8 cellular contexts compared by ENCODE assay signal in the genomic region with DNA sequence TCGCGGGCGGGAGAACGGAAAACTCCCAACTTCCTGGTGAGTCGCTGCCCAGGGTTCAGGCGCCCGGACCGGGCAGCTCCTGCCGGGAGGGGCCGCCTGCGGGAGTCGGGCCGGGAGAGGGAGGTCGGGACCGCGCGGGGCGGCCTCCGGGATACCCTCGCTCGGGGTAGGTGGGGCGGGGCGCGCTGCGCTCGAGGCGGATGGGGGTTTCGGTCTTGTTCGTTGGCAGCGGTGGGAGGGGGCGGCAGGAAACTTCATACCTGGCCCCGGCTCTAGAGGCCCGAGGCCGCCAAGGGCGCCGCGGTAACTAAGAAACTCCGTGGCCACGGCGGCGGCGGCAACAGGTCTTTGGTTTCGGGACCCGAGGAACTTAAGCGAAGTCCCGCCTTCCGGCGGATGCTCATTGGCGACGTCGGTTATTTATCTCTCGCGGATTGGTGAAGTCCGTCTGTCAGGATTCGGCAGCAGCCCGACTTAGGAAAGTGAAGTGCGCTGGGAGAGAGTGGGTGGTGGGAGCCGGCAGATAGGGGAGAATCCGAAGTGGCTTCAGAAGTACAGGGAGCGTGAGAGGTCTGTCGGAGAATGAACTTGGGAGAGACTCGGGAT. TPM values are rescaled to one million over a fixed set of nuclear protein-coding genes. Genes with fewer than 3 reads are reported as not detected.
DNase-seq lines count a peak whose midpoint lies in the region; ATAC-seq, FAIRE-seq and TF ChIP-seq lines count a peak whose summit lies in the region.

No MANE protein-coding gene starts in this region.

- peak overlapping the region; percentile 65 to 75 for H3K9ac ChIP-seq in kidney (ENCODE audit: low read length in 2 of 2)

- H3K4me1 ChIP-seq in kidney (ENCODE audit: control insufficient read depth in 1 of 2, insufficient read depth in 1 of 2, low read depth in 1 of 2, low read length in 2 of 2) = peaks cover 13 to 15% of the 10 kb centered on the region in 2 donors

- H3K4me3 ChIP-seq in kidney (ENCODE audit: low read length in 2 of 2) = peak overlapping the region; percentile 78 to 84

- DNase-seq in AG09319 (ENCODE audit: extremely low read depth, low read depth) = peak; percentile 89
- peak; percentile 88 for DNase-seq in NCI-H345 treated with DMSO at 0.1 percent for 48 hours (lab: John Stamatoyannopoulos, UW; ENCODE audit: unreplicated experiment)
- peak; percentile 68 for DNase-seq in activated CD4-positive, alpha-beta T cell treated with anti-CD3 and anti-CD28 coated beads for 1 hour
- DNase-seq in cerebellar nuclear complex (lab: John Stamatoyannopoulos, UW) = peak; percentile 8 to 29
- DNase-seq in kidney = peak; percentile 96
- DNase-seq in stimulated activated CD4-positive, alpha-beta T cell treated with anti-CD3 and anti-CD28 coated beads, Interleukin-12 subunit alpha, Interleukin-12 subunit beta, amount 100 ng/mL, for 48 hours (ENCODE audit: low read depth in 2 of 3, low spot score in 1 of 3) = peak; percentile 68 to 78 (median 78)

- FAIRE-seq in kidney (lab: Jason Lieb, UNC) = no peak

- ATAC-seq in GM19025 (IDR thresholded peaks at IDR 0.05; ENCODE audit: low read depth, unreplicated experiment) (peak; percentile 35), HG03354 (IDR thresholded peaks at IDR 0.05; ENCODE audit: poor library complexity, severe bottlenecking, unreplicated experiment) (peak; percentile 55)

- intact Hi-C loops in kidney (cut with DNase I) = no loop called here

- peak overlapping the region; percentile 94 to 99 for H3K27ac ChIP-seq in kidney (ENCODE audit: low read depth in 2 of 2, low read length in 2 of 2)

- TF ChIP-seq CTCF in AG09319 (IDR thresholded peaks at IDR 0.05; ENCODE audit: low read depth, low read length) (no peak), kidney (IDR thresholded peaks at IDR 0.05; ENCODE audit: borderline replicate concordance, extremely low read depth, insufficient read depth) (no peak)

- no peaks in the 10 kb centered on the region for H3K9me3 ChIP-seq in kidney (ENCODE audit: control insufficient read depth in 1 of 2, low read length in 2 of 2)

- no peaks in the 10 kb centered on the region for H3K36me3 ChIP-seq in kidney (ENCODE audit: control insufficient read depth in 1 of 2, insufficient read depth in 2 of 2, low read length in 2 of 2)

RNA-seq across cellular contexts. Expression of gene NEK7, which starts 0.5 kb away (rescaled TPM):
- 65.5 TPM for total RNA-seq in kidney
- polyA plus RNA-seq in kidney (ENCODE audit: insufficient read depth, low read depth, low replicate concordance) = 17.3 TPM

Comparison
In these comparisons a context has a peak if more than half of its experiments do, and no peak if none do; other contexts are left out.
1. Peak in every context shown above with its lines: DNase-seq, ATAC-seq, H3K4me3 ChIP-seq and H3K27ac ChIP-seq.
2. DNase-seq: peak in every context shown above with its lines; median percentile 96 in kidney; 89 in AG09319; 88 in NCI-H345 treated with DMSO at 0.1 percent for 48 hours; 78 in stimulated activated CD4-positive, alpha-beta T cell treated with anti-CD3 and anti-CD28 coated beads, Interleukin-12 subunit alpha, Interleukin-12 subunit beta, amount 100 ng/mL, for 48 hours; 68 in activated CD4-positive, alpha-beta T cell treated with anti-CD3 and anti-CD28 coated beads for 1 hour; 18 in cerebellar nuclear complex.